Comparison of ENCODE assay signal across 1 cellular context in genomic region chr14:105495101-105495989, GRCh38.
A peak's percentile ranks its signal among the peaks of the same experiment; 100 is the strongest.
TF ChIP-seq lines count a peak whose summit lies in the region.

No MANE protein-coding gene starts in this region.

TF ChIP-seq in HepG2, 621 proteins besides CTCF, POLR2A, EP300 and RAD21 (continued from another document and continues in another):
- TF ChIP-seq REST (IDR thresholded peaks at IDR 0.05; ENCODE audit: borderline replicate concordance in 1 of 2, low read depth in 1 of 2, low read length in 2 of 2) = no peak
- no peak for TF ChIP-seq IKZF4 (CRISPR knock-in tag; IDR thresholded peaks at IDR 0.05; ENCODE audit: borderline replicate concordance, low read depth, not compliant biosample characterization)
- peak; percentile 55; the same call in 1 of the 2 replicates for TF ChIP-seq ZNF773 (CRISPR knock-in tag; IDR thresholded peaks at IDR 0.05; ENCODE audit: borderline replicate concordance)
- no peak for TF ChIP-seq ZNF33B (CRISPR knock-in tag; IDR thresholded peaks at IDR 0.05)
- TF ChIP-seq MXD3 (CRISPR knock-in tag; IDR thresholded peaks at IDR 0.05) = no peak
- TF ChIP-seq AGO2 (optimal IDR thresholded peaks at IDR 0.05; ENCODE audit: low read depth, low read length) = peak; percentile 83
- TF ChIP-seq FOXO4 (CRISPR knock-in tag; conservative IDR thresholded peaks at IDR 0.05) = no peak
- no peak for TF ChIP-seq HNRNPK (IDR thresholded peaks at IDR 0.05; ENCODE audit: low read depth, low read length, poor library complexity, severe bottlenecking)
- no peak for TF ChIP-seq SRY (CRISPR knock-in tag; IDR thresholded peaks at IDR 0.05)
- TF ChIP-seq MAF1 (CRISPR knock-in tag; IDR thresholded peaks at IDR 0.05; ENCODE audit: borderline replicate concordance) = 0 out of 2 replicates have a peak, but pooled peaks have one; percentile 24
- no peak for TF ChIP-seq PRMT3 (CRISPR knock-in tag; IDR thresholded peaks at IDR 0.05; ENCODE audit: borderline replicate concordance, low read depth)
- TF ChIP-seq ZNF7 (CRISPR knock-in tag; IDR thresholded peaks at IDR 0.05) = no peak
- TF ChIP-seq BRD4 (CRISPR knock-in tag; IDR thresholded peaks at IDR 0.05) = peak; percentile 49; the same call in 1 of the 2 replicates
- no peak for TF ChIP-seq ZNF121 (CRISPR knock-in tag; IDR thresholded peaks at IDR 0.05)
- TF ChIP-seq NFKBIZ (CRISPR knock-in tag; IDR thresholded peaks at IDR 0.05) = no peak
- TF ChIP-seq ZC3H13 (CRISPR knock-in tag; IDR thresholded peaks at IDR 0.05) = peak; percentile 73
- TF ChIP-seq TGIF2 (CRISPR knock-in tag; IDR thresholded peaks at IDR 0.05) = no peak
- TF ChIP-seq PRDM15 (CRISPR knock-in tag; IDR thresholded peaks at IDR 0.05) = peak; percentile 91
- no peak for TF ChIP-seq MBNL3 (CRISPR knock-in tag; conservative IDR thresholded peaks at IDR 0.05)
- no peak for TF ChIP-seq CREB1 (IDR thresholded peaks at IDR 0.05)
- TF ChIP-seq CREB1 (CRISPR knock-in tag; IDR thresholded peaks at IDR 0.05) = no peak
- TF ChIP-seq ARID5B (CRISPR knock-in tag; IDR thresholded peaks at IDR 0.05) = no peak
- TF ChIP-seq ZBTB39 (CRISPR knock-in tag; IDR thresholded peaks at IDR 0.05) = no peak
- TF ChIP-seq ZBTB7B (CRISPR knock-in tag; IDR thresholded peaks at IDR 0.05) = peak; percentile 41
- no peak for TF ChIP-seq DNMT1 (CRISPR knock-in tag; IDR thresholded peaks at IDR 0.05)
- no peak for TF ChIP-seq ZNF333 (CRISPR knock-in tag; IDR thresholded peaks at IDR 0.05; ENCODE audit: borderline replicate concordance)
- no peak for TF ChIP-seq ZNF660 (CRISPR knock-in tag; IDR thresholded peaks at IDR 0.05; ENCODE audit: borderline replicate concordance, low read depth)
- no peak for TF ChIP-seq ZNF253 (CRISPR knock-in tag; IDR thresholded peaks at IDR 0.05; ENCODE audit: borderline replicate concordance)
- no peak for TF ChIP-seq KDM4B (CRISPR knock-in tag; IDR thresholded peaks at IDR 0.05)
- 0 out of 2 replicates have a peak, but pooled peaks have one; percentile 2 for TF ChIP-seq GATAD1 (CRISPR knock-in tag; IDR thresholded peaks at IDR 0.05)
- TF ChIP-seq ZKSCAN8 (CRISPR knock-in tag; IDR thresholded peaks at IDR 0.05; ENCODE audit: borderline replicate concordance) = no peak
- no peak for TF ChIP-seq SAP130 (CRISPR knock-in tag; IDR thresholded peaks at IDR 0.05; ENCODE audit: low read depth)
- no peak for TF ChIP-seq MTA3 (CRISPR knock-in tag; IDR thresholded peaks at IDR 0.05)
- TF ChIP-seq CBX1 (IDR thresholded peaks at IDR 0.05; ENCODE audit: low read depth) = no peak
- no peak for TF ChIP-seq KDM1A (CRISPR knock-in tag; IDR thresholded peaks at IDR 0.05)
- TF ChIP-seq HMG20B (CRISPR knock-in tag; conservative IDR thresholded peaks at IDR 0.05) = no peak
- TF ChIP-seq FOXA1 (IDR thresholded peaks at IDR 0.05) = no peak
- TF ChIP-seq FOXA1 (CRISPR knock-in tag; IDR thresholded peaks at IDR 0.05) = no peak
- TF ChIP-seq SALL1 (CRISPR knock-in tag; IDR thresholded peaks at IDR 0.05) = no peak
- TF ChIP-seq ZFP90 (CRISPR knock-in tag; IDR thresholded peaks at IDR 0.05; ENCODE audit: borderline replicate concordance) = no peak
- TF ChIP-seq ZMYM3 (CRISPR knock-in tag; IDR thresholded peaks at IDR 0.05) = no peak
- no peak for TF ChIP-seq ZKSCAN1 (IDR thresholded peaks at IDR 0.05; ENCODE audit: low read length)
- no peak for TF ChIP-seq PHF20 (CRISPR knock-in tag; IDR thresholded peaks at IDR 0.05)
- no peak for TF ChIP-seq EHMT2 (IDR thresholded peaks at IDR 0.05; ENCODE audit: borderline replicate concordance, low read depth, low read length)
- TF ChIP-seq RBM22 (optimal IDR thresholded peaks at IDR 0.05; ENCODE audit: low read length) = no peak
- TF ChIP-seq ZIK1 (CRISPR knock-in tag; IDR thresholded peaks at IDR 0.05; ENCODE audit: borderline replicate concordance, low read depth) = no peak
- TF ChIP-seq CSRNP2 (CRISPR knock-in tag; conservative IDR thresholded peaks at IDR 0.05; ENCODE audit: low read depth) = no peak
- TF ChIP-seq YY1 (IDR thresholded peaks at IDR 0.05; ENCODE audit: insufficient read depth, insufficient replicate concordance, low read depth, low read length) = peak; percentile 22
- peak; percentile 92 for TF ChIP-seq PATZ1 (CRISPR knock-in tag; IDR thresholded peaks at IDR 0.05)
- no peak for TF ChIP-seq ZC3H4 (CRISPR knock-in tag; IDR thresholded peaks at IDR 0.05; ENCODE audit: borderline replicate concordance)
- peak; percentile 2; the same call in 1 of the 2 replicates for TF ChIP-seq MAFF (IDR thresholded peaks at IDR 0.05; ENCODE audit: low read depth, low read length)
- TF ChIP-seq RBFOX2 (IDR thresholded peaks at IDR 0.05; ENCODE audit: low read depth, low read length) = peak; percentile 78
